10 cellular contexts compared by ENCODE assay signal in the genomic region with DNA sequence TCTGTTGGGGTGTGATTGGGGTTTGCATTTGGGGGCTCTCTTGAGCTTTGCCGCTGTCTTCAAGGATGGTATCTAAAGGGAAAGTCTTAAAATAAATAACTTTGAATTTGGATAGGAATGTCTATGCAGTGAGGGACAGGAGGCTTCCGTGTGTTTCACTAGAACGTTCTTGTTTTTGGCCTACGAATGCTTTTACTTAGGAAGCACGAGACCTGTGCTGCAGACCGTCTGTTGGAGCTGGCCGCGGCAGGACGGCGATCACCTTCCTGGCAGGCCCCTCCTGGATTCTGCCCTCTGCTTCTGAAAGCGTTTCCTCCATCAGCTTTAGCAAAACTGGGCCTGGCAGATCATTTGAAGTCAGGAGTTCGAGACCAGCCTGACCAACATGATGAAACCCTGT. TPM values are rescaled to one million over a fixed set of nuclear protein-coding genes. Genes with fewer than 3 reads are reported as not detected.
DNase-seq lines count a peak whose midpoint lies in the region; ATAC-seq and TF ChIP-seq lines count a peak whose summit lies in the region.
"Had no signal": no experiment of that assay in that cellular context is flagged by ENCODE, and none has a peak within 500 bp of the region (broad histone marks: within the 10 kb centered on the region; RNA-seq: fewer than 3 reads in every experiment).

No MANE protein-coding gene starts in this region.

- TF ChIP-seq EP300 in upper lobe of left lung (IDR thresholded peaks at IDR 0.05) = no peak

- DNase-seq in activated naive CD4-positive, alpha-beta T cell treated with anti-CD3 and anti-CD28 coated beads for 36 hours = no peak
- DNase-seq in coronary artery (ENCODE audit: low spot score) = no peak
- no peak for DNase-seq in upper lobe of left lung
- DNase-seq in NCI-H1694 treated with DMSO at 0.1 percent for 48 hours (lab: John Stamatoyannopoulos, UW) = no peak
- DNase-seq in stimulated activated CD4-positive, alpha-beta T cell treated with anti-CD3 and anti-CD28 coated beads, Interleukin-12 subunit alpha, Interleukin-12 subunit beta, amount 100 ng/mL, for 4 hours = no peak
- no peak for DNase-seq in SHP77 (lab: John Stamatoyannopoulos, UW)
- DNase-seq: activated naive CD4-positive, alpha-beta T cell had no signal

- 34% methylated on average over 12 of the region's 12 CpGs for WGBS in upper lobe of left lung, 2 donors

- H3K4me1 ChIP-seq in muscle layer of duodenum (ENCODE audit: control insufficient read depth in 1 of 2, insufficient read depth in 2 of 2, low read length in 2 of 2) (peaks cover 5 to 36% of the 10 kb centered on the region in 2 donors), upper lobe of left lung (peaks cover 27 to 50% (median 34%) of the 10 kb centered on the region in 4 donors)

- no peaks in the 10 kb centered on the region for H3K27me3 Mint-ChIP-seq in activated naive CD4-positive, alpha-beta T cell treated with anti-CD3 and anti-CD28 coated beads, Interleukin-2, amount 50 U/mL, for 24 hours
- H3K27me3 Mint-ChIP-seq in activated naive CD4-positive, alpha-beta T cell treated with anti-CD3 and anti-CD28 coated beads for 36 hours (ENCODE audit: low read depth) = no peaks in the 10 kb centered on the region

- intact Hi-C loops in activated naive CD4-positive, alpha-beta T cell treated with anti-CD3 and anti-CD28 coated beads for 36 hours (cut with micrococcal nuclease) = no loop called here

- H3K4me3 Mint-ChIP-seq in activated naive CD4-positive, alpha-beta T cell treated with anti-CD3 and anti-CD28 coated beads, Interleukin-2, amount 50 U/mL, for 24 hours = peak overlapping the region; percentile 89
- no peak overlapping the region for H3K4me3 Mint-ChIP-seq in activated naive CD4-positive, alpha-beta T cell treated with anti-CD3 and anti-CD28 coated beads for 36 hours

- peaks cover 3 to 14% of the 10 kb centered on the region in 2 donors for H3K36me3 ChIP-seq in muscle layer of duodenum (ENCODE audit: control insufficient read depth in 1 of 2, insufficient read depth in 2 of 2, low read length in 2 of 2)
- H3K36me3 ChIP-seq in upper lobe of left lung = peaks cover 0 to 22% (median 12%) of the 10 kb centered on the region in 4 donors

- no peak for ATAC-seq in upper lobe of left lung (ENCODE audit: low FRiP score in 2 of 2)

- no peaks in the 10 kb centered on the region for H3K9me3 ChIP-seq in muscle layer of duodenum (ENCODE audit: control insufficient read depth in 1 of 2, low read length in 2 of 2)
- H3K9me3 ChIP-seq in upper lobe of left lung = no peaks in the 10 kb centered on the region

- H3K9me3 Mint-ChIP-seq in activated naive CD4-positive, alpha-beta T cell treated with anti-CD3 and anti-CD28 coated beads, Interleukin-2, amount 50 U/mL, for 24 hours = no peaks in the 10 kb centered on the region
- H3K9me3 Mint-ChIP-seq in activated naive CD4-positive, alpha-beta T cell treated with anti-CD3 and anti-CD28 coated beads for 36 hours = no peaks in the 10 kb centered on the region

- H3K27me3 ChIP-seq in muscle layer of duodenum (ENCODE audit: low read depth, low read length) (no peaks in the 10 kb centered on the region), upper lobe of left lung (no peaks in the 10 kb centered on the region)

- H3K27ac Mint-ChIP-seq in activated naive CD4-positive, alpha-beta T cell treated with anti-CD3 and anti-CD28 coated beads, Interleukin-2, amount 50 U/mL, for 24 hours = peak overlapping the region; percentile 84
- H3K27ac Mint-ChIP-seq in activated naive CD4-positive, alpha-beta T cell treated with anti-CD3 and anti-CD28 coated beads for 36 hours = no peak overlapping the region

- peak overlapping the region; percentile 74 for H3K4me3 ChIP-seq in coronary artery
- H3K4me3 ChIP-seq in muscle layer of duodenum (ENCODE audit: low read depth in 1 of 2, low read length in 2 of 2) = peak overlapping the region; percentile 63 to 66
- peak overlapping the region in 3 of 4 donors; percentile 53 to 56 (median 55) for H3K4me3 ChIP-seq in upper lobe of left lung

- H3K27ac ChIP-seq in coronary artery (peak overlapping the region; percentile 95 to 98), muscle layer of duodenum (ENCODE audit: low read length) (peak overlapping the region; percentile 92), upper lobe of left lung (peak overlapping the region; percentile 90 to 94 (median 92))
- H3K27ac ChIP-seq: HL-60 had no signal

- H3K4me1 Mint-ChIP-seq in activated naive CD4-positive, alpha-beta T cell treated with anti-CD3 and anti-CD28 coated beads, Interleukin-2, amount 50 U/mL, for 24 hours = peaks cover 63% of the 10 kb centered on the region
- peaks cover 61% of the 10 kb centered on the region for H3K4me1 Mint-ChIP-seq in activated naive CD4-positive, alpha-beta T cell treated with anti-CD3 and anti-CD28 coated beads for 36 hours (ENCODE audit: low read depth)

- CTCF ChIA-PET in activated naive CD4-positive, alpha-beta T cell treated with anti-CD3 and anti-CD28 coated beads for 36 hours (lab: Charles Lee) = interaction anchor here (1.1 kb wide), 1 partner anchor 65 kb away, joined by 5 read pairs; no protein-coding TSS in a partner anchor

- no peaks in the 10 kb centered on the region for H3K36me3 Mint-ChIP-seq in activated naive CD4-positive, alpha-beta T cell treated with anti-CD3 and anti-CD28 coated beads, Interleukin-2, amount 50 U/mL, for 24 hours
- H3K36me3 Mint-ChIP-seq in activated naive CD4-positive, alpha-beta T cell treated with anti-CD3 and anti-CD28 coated beads for 36 hours (ENCODE audit: low read depth) = peaks cover 9% of the 10 kb centered on the region

- no peak for TF ChIP-seq CTCF in coronary artery (IDR thresholded peaks at IDR 0.05)
- TF ChIP-seq CTCF in upper lobe of left lung (IDR thresholded peaks at IDR 0.05) = no peak

- TF ChIP-seq POLR2A in upper lobe of left lung (IDR thresholded peaks at IDR 0.05) = no peak

RNA-seq across cellular contexts. Expression of a gene that starts 44.0 kb away (rescaled TPM):
- 10 to 100 TPM; 35.0 to 35.4 TPM for total RNA-seq in activated naive CD4-positive, alpha-beta T cell treated with anti-CD3 and anti-CD28 coated beads for 36 hours
- 10 to 100 TPM; 25.1 to 40.7 (median 34.1) TPM for total RNA-seq in upper lobe of left lung

RNA-seq across cellular contexts. Expression of a gene that starts 49.4 kb away (rescaled TPM):
- total RNA-seq in activated naive CD4-positive, alpha-beta T cell treated with anti-CD3 and anti-CD28 coated beads for 36 hours = 10 to 100 TPM; 15.3 to 18.1 TPM
- total RNA-seq in upper lobe of left lung = 100 to 1,000 TPM in 1 of 6 donors, 10 to 100 TPM in 5; 23.4 to 152 (median 52.1) TPM
